ENCODE assay signal across 26 cellular contexts in the genomic region with DNA sequence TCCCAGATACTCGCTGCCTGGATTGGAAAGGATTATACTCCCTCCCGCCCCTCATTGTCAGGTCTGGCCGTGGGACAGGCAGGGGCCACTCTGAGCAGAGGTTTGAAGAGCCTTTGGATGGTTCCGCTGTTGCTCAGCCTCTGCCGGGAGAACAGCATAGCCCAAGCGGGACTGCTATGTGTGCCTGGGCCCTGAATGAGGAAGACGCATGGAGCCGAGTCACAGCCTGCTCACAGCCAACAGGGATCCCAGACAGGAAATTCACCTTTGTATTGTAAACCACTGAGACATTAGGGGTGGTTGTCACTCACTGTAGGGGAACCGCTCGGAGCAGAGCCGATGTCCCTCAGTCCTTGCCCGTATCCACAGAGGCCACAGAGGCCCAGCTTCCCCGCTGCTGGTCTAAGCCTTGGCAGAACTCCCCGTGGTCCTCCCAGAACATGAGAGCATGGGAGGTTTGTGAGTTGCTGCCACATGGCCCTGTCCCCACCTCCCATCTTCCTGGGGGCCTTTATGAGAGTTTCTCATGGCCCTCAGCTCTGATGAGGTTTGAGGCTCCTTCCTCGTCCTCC. TPM values are rescaled to one million over a fixed set of nuclear protein-coding genes. Genes with fewer than 3 reads are reported as not detected.
A peak's percentile ranks its signal among the peaks of the same experiment; 100 is the strongest.
DNase-seq lines count a peak whose midpoint lies in the region; ATAC-seq, FAIRE-seq and TF ChIP-seq lines count a peak whose summit lies in the region.
"Had no signal": no experiment of that assay in that cellular context is flagged by ENCODE, and none has a peak within 500 bp of the region (broad histone marks: within the 10 kb centered on the region; RNA-seq: fewer than 3 reads in every experiment).

No MANE protein-coding gene starts in this region.

- H3K23me2 ChIP-seq in H1 (ENCODE audit: low read depth, low read length), result no peaks in the 10 kb centered on the region

- no peak overlapping the region for H3K23ac ChIP-seq in H1 (ENCODE audit: insufficient read length)

- no peak overlapping the region for H3K14ac ChIP-seq in H1 (ENCODE audit: insufficient read length)

- H3K36me3 Mint-ChIP-seq in CD8-positive, alpha-beta T cell, result no peaks in the 10 kb centered on the region
- no peaks in the 10 kb centered on the region for H3K36me3 Mint-ChIP-seq in neural progenitor cell
- H3K36me3 Mint-ChIP-seq: CD4-positive, alpha-beta memory T cell; IgD-negative memory B cell had no signal

- POLR2A ChIA-PET in CD8-positive, alpha-beta T cell (lab: Charles Lee), result no interaction called here
- POLR2A ChIA-PET in H1 (lab: Charles Lee; ENCODE audit: partially characterized antibody), result interaction anchor here (1.0 to 2.5 kb wide), 3 partner anchors 9 to 12 kb away, joined by 5 to 13 read pairs (median 7); partner anchors contain the start of gene FAM118A
- POLR2A ChIA-PET in RWPE1 (lab: Yijun Ruan, JAX; ENCODE audit: low non-redundant PET), result no interaction called here

- peak overlapping the region; percentile 85 for H2AFZ ChIP-seq in H1 (ENCODE audit: low read length)
- peak overlapping the region; percentile 29 for H2AFZ ChIP-seq in neural progenitor cell (replicated peaks)

- no peak for FAIRE-seq in H1 (lab: Jason Lieb, UNC)
- FAIRE-seq: RCC 7860 had no signal

- H4K20me1 ChIP-seq in H1 (replicated peaks in 1 of 2; ENCODE audit: control insufficient read depth in 1 of 2, insufficient read depth in 2 of 2, low read length in 2 of 2) (no peaks in the 10 kb centered on the region), neural progenitor cell (ENCODE audit: low read depth) (no peaks in the 10 kb centered on the region)

- H3K56ac ChIP-seq in H1 (replicated peaks; ENCODE audit: insufficient read length, low read depth, low read length), result no peak overlapping the region

- H2AK5ac ChIP-seq in H1 (ENCODE audit: low read depth, low read length), result no peak overlapping the region

- H3K27ac ChIP-seq in CD8-positive, alpha-beta T cell (ENCODE audit: low read depth, low read length), result no peak overlapping the region
- H3K27ac ChIP-seq in HUES64 (ENCODE audit: low read depth, low read length) (no peak overlapping the region), H1 (ENCODE audit: low read depth, low read length) (no peak overlapping the region), neural progenitor cell (no peak overlapping the region), RWPE1 (no peak overlapping the region)

- H3K27me3 Mint-ChIP-seq in CD8-positive, alpha-beta T cell (ENCODE audit: low read depth), result no peaks in the 10 kb centered on the region
- peaks cover 7% of the 10 kb centered on the region for H3K27me3 Mint-ChIP-seq in neural progenitor cell (ENCODE audit: insufficient read depth, low read depth)
- H3K27me3 Mint-ChIP-seq: CD4-positive, alpha-beta memory T cell; IgD-negative memory B cell had no signal

- no peak overlapping the region for H4K8ac ChIP-seq in H1 (ENCODE audit: extremely low read depth, insufficient read depth, low read length)

- H3K4ac ChIP-seq in H1 (replicated peaks; ENCODE audit: insufficient read length, low read depth, low read length), result no peak overlapping the region

- no peak for TF ChIP-seq EP300 in H1 (IDR thresholded peaks at IDR 0.05; ENCODE audit: borderline replicate concordance in 1 of 2, low read depth in 2 of 2, low read length in 2 of 2)

- H3K18ac ChIP-seq in H1 (ENCODE audit: extremely low read depth, low read length), result peak overlapping the region; percentile 55

- no peak for TF ChIP-seq CTCF in CD8-positive, alpha-beta T cell (IDR thresholded peaks at IDR 0.05)
- TF ChIP-seq CTCF in H1 (IDR thresholded peaks at IDR 0.05; ENCODE audit: control extremely low read depth in 1 of 3, insufficient read depth in 1 of 3, low read depth in 1 of 3, low read length in 3 of 3), result no peak
- TF ChIP-seq CTCF in neural progenitor cell (IDR thresholded peaks at IDR 0.05), result no peak
- no peak for TF ChIP-seq CTCF in RWPE1 (conservative IDR thresholded peaks at IDR 0.05; ENCODE audit: low read depth)

- H2BK12ac ChIP-seq in H1 (ENCODE audit: low read depth, low read length), result no peak overlapping the region

- intact Hi-C loops in CD8-positive, alpha-beta T cell (cut with DNase I, micrococcal nuclease), result no loop called here

- H3K27me3 ChIP-seq in CD8-positive, alpha-beta T cell (ENCODE audit: insufficient read depth, low read length), result no peaks in the 10 kb centered on the region
- H3K27me3 ChIP-seq in HUES64 (ENCODE audit: insufficient read depth, low read length) (no peaks in the 10 kb centered on the region), H1 (replicated peaks in 1 of 4; ENCODE audit: control insufficient read depth in 3 of 4, extremely low read depth in 1 of 4, insufficient read depth in 3 of 4, low read length in 3 of 4) (no peaks in the 10 kb centered on the region; a peak in 1 of 7 replicates), neural progenitor cell (no peaks in the 10 kb centered on the region)
- H3K27me3 ChIP-seq: MG63 had no signal

- WGBS in HUES64, result 66% methylated on average over 15 of the region's 15 CpGs
- 76% methylated on average over 15 of the region's 15 CpGs; no CpG with 5 or more reads in 1 of the 2 experiments for WGBS in H1 (ENCODE audit: extremely low coverage in 1 of 2, insufficient coverage in 1 of 2, insufficient read length in 1 of 2, insufficient replicate concordance in 2 of 2, low coverage in 1 of 2, low lambda C conversion rate in 2 of 2, missing lambda C conversion rate in 1 of 2), 2 experiments

- CTCF ChIA-PET in CD8-positive, alpha-beta T cell (lab: Charles Lee), result no interaction called here
- CTCF ChIA-PET in H1 (lab: Charles Lee; ENCODE audit: partially characterized antibody), result interaction anchor here (0.6 to 2.4 kb wide), 6 partner anchors 10 to 279 kb away, joined by 3 to 14 read pairs (median 3); partner anchors contain the start of gene FAM118A
- CTCF ChIA-PET in RWPE1 (lab: Yijun Ruan, JAX), result no interaction called here

- no peak for TF ChIP-seq POLR2A in H1 (IDR thresholded peaks at IDR 0.05; ENCODE audit: control extremely low read depth in 1 of 2, low read depth in 2 of 2, low read length in 2 of 2)

- peak overlapping the region; percentile 67 for H3K27ac Mint-ChIP-seq in CD8-positive, alpha-beta T cell
- H3K27ac Mint-ChIP-seq in neural progenitor cell, result no peak overlapping the region
- H3K27ac Mint-ChIP-seq: IgD-negative memory B cell had no signal

- no peak for ATAC-seq in CD8-positive, alpha-beta T cell
- no peak for ATAC-seq in HG02571 (IDR thresholded peaks at IDR 0.05; ENCODE audit: unreplicated experiment)

- no peaks in the 10 kb centered on the region for H3F3A ChIP-seq in neural progenitor cell (ENCODE audit: low read depth)

- H3K4me3 ChIP-seq in CD8-positive, alpha-beta T cell (ENCODE audit: low read depth, low read length), result no peak overlapping the region
- no peak overlapping the region for H3K4me3 ChIP-seq in HUES64 (ENCODE audit: low read length)
- H3K4me3 ChIP-seq in H1 (ENCODE audit: extremely low read depth in 1 of 4, insufficient read depth in 2 of 4, low read depth in 3 of 4, low read length in 4 of 4), result no peak overlapping the region
- H3K4me3 ChIP-seq in neural progenitor cell, result no peak overlapping the region
- H3K4me3 ChIP-seq: MG63 had no signal

- no peaks in the 10 kb centered on the region for H3K9me3 Mint-ChIP-seq in CD8-positive, alpha-beta T cell
- no peaks in the 10 kb centered on the region for H3K9me3 Mint-ChIP-seq in neural progenitor cell
- H3K9me3 Mint-ChIP-seq: CD4-positive, alpha-beta memory T cell; IgD-negative memory B cell had no signal

- H2BK15ac ChIP-seq in H1 (ENCODE audit: low read length), result no peak overlapping the region

- H3K9me3 ChIP-seq in CD8-positive, alpha-beta T cell (ENCODE audit: low read length), result no peaks in the 10 kb centered on the region
- H3K9me3 ChIP-seq in HUES64 (ENCODE audit: insufficient read depth, low read depth, low read length), result no peaks in the 10 kb centered on the region
- no peaks in the 10 kb centered on the region for H3K9me3 ChIP-seq in H1 (ENCODE audit: insufficient read depth in 2 of 2, low read depth in 1 of 2, low read length in 1 of 2)
- H3K9me3 ChIP-seq in neural progenitor cell (ENCODE audit: low read depth), result no peaks in the 10 kb centered on the region
- H3K9me3 ChIP-seq: MG63, SK-N-SH had no signal

- peaks cover 25% of the 10 kb centered on the region for H3K4me1 Mint-ChIP-seq in CD8-positive, alpha-beta T cell (ENCODE audit: low read depth)
- H3K4me1 Mint-ChIP-seq in neural progenitor cell, result peaks cover 10% of the 10 kb centered on the region

- no peaks in the 10 kb centered on the region for H3K79me1 ChIP-seq in H1 (ENCODE audit: low read depth, low read length)

- peaks cover 20% of the 10 kb centered on the region for H3K4me1 ChIP-seq in CD8-positive, alpha-beta T cell (ENCODE audit: insufficient read depth, low read length)
- peaks cover 11% of the 10 kb centered on the region; the same call in 1 of the 2 replicates for H3K4me1 ChIP-seq in HUES64 (ENCODE audit: insufficient read depth, low read length)
- peaks cover 0 to 10% (median 2%) of the 10 kb centered on the region in 4 experiments; a peak in 2 of 7 replicates for H3K4me1 ChIP-seq in H1 (replicated peaks in 1 of 4; ENCODE audit: control insufficient read depth in 3 of 4, insufficient read depth in 4 of 4, low read length in 3 of 4)
- peaks cover 7% of the 10 kb centered on the region for H3K4me1 ChIP-seq in neural progenitor cell

- H4K91ac ChIP-seq in H1 (replicated peaks; ENCODE audit: insufficient read length, low read length), result no peak overlapping the region

- no peaks in the 10 kb centered on the region for H3K36me3 ChIP-seq in CD8-positive, alpha-beta T cell (ENCODE audit: insufficient read depth, low read length)
- no peaks in the 10 kb centered on the region for H3K36me3 ChIP-seq in HUES64 (ENCODE audit: insufficient read depth, low read length)
- no peaks in the 10 kb centered on the region for H3K36me3 ChIP-seq in H1 (ENCODE audit: control insufficient read depth in 2 of 4, insufficient read depth in 4 of 4, low read length in 3 of 4)
- H3K36me3 ChIP-seq in neural progenitor cell, result no peaks in the 10 kb centered on the region
- H3K36me3 ChIP-seq: MG63 had no signal

- H3K4me2 ChIP-seq in H1 (ENCODE audit: insufficient read depth in 1 of 2, low read depth in 2 of 2, low read length in 2 of 2) (no peak overlapping the region), neural progenitor cell (no peak overlapping the region)
- H3K4me2 ChIP-seq: SK-N-SH had no signal

- H3K79me2 ChIP-seq in H1 (ENCODE audit: control insufficient read depth in 1 of 2, insufficient read depth in 2 of 2, low read length in 2 of 2) (no peaks in the 10 kb centered on the region), neural progenitor cell (ENCODE audit: low read depth) (no peaks in the 10 kb centered on the region)

- peak overlapping the region; percentile 71; the same call in 1 of the 2 replicates for H2BK5ac ChIP-seq in H1 (ENCODE audit: low read depth, low read length)

- no peak overlapping the region for H2BK20ac ChIP-seq in H1 (ENCODE audit: low read length)

- no peak for DNase-seq in CD8-positive, alpha-beta T cell
- DNase-seq in H1 (ENCODE audit: low read depth in 1 of 2, low spot score in 2 of 2) (no peak), neural progenitor cell (ENCODE audit: low spot score) (no peak), RWPE1 (ENCODE audit: low spot score) (no peak), AML-193 (lab: John Stamatoyannopoulos, UW) (no peak), NCI-H82 (lab: John Stamatoyannopoulos, UW) (no peak)
- DNase-seq: Calu3; CD4-positive, alpha-beta memory T cell; GF-D8; GOT3; Kasumi-1; MG63; NCI-H1048; NCI-H1436 treated with DMSO at 0.1 percent for 48 hours; NCI-H2029; NCI-H2171; NCI-H446; NCI-H69; NK-92 treated with Interleukin-12 subunit alpha and Interleukin-12 subunit beta, amount 100 ng/mL, for 24 hours; SHP77; SK-N-SH had no signal

- no peak overlapping the region for H3K4me3 Mint-ChIP-seq in CD8-positive, alpha-beta T cell
- no peak overlapping the region for H3K4me3 Mint-ChIP-seq in neural progenitor cell
- H3K4me3 Mint-ChIP-seq: CD4-positive, alpha-beta memory T cell had no signal

- no peak overlapping the region for H2BK120ac ChIP-seq in H1 (replicated peaks; ENCODE audit: low read depth, low read length)

- TF ChIP-seq RAD21 in H1 (IDR thresholded peaks at IDR 0.05 in 1 of 2, conservative IDR thresholded peaks at IDR 0.05 in 1 of 2; ENCODE audit: low read depth in 2 of 2, low read length in 2 of 2), result no peak

- H4K5ac ChIP-seq in H1 (ENCODE audit: insufficient read length, low read depth, low read length), result no peak overlapping the region

- H3K9ac ChIP-seq in HUES64 (ENCODE audit: low read depth, low read length) (0 out of 2 replicates have a peak overlapping the region, but pooled peaks have one; percentile 3), H1 (replicated peaks in 1 of 4; ENCODE audit: extremely low read depth in 1 of 4, low read depth in 3 of 4, low read length in 3 of 4) (no peak overlapping the region), neural progenitor cell (no peak overlapping the region)
- H3K9ac ChIP-seq: SK-N-SH had no signal

RNA-seq across cellular contexts. Expression of gene FAM118A, which starts 10.7 kb away (rescaled TPM):
- 100 to 1,000 TPM; 194 to 196 TPM for total RNA-seq in CD8-positive, alpha-beta T cell
- polyA plus RNA-seq in HUES64 (2013, experiment 1 of 2), result 11.1 TPM
- 12.7 TPM for polyA plus RNA-seq in HUES64 (2013, experiment 2 of 2)
- 18.6 and 21.1 TPM in 2 replicates for total RNA-seq in H1 (2021; fragmentation: NEBNext Ultra II Directional; extraction: Animal tissue kit (Norgen Biotek cat#: 25700))
- 8.5 and 13.9 TPM in 2 replicates for polyA plus RNA-seq in H1 (2011; rRNA removed)
- polyA plus RNA-seq in H1 (2011; cell fraction: cytosol; rRNA removed), result 17.4 TPM
- 24.8 TPM for polyA plus RNA-seq in H1 (2011; cell fraction: nucleus; rRNA removed)
- 16.7 to 22.0 TPM (median 17.2 TPM) in 4 replicates for polyA plus RNA-seq in H1 (2012, experiment 1 of 2)
- polyA plus RNA-seq in H1 (2012, experiment 2 of 2), result 3.2 TPM
- polyA plus RNA-seq in H1 (2013, experiment 1 of 2), result 11.9 TPM
- 10.8 TPM for polyA plus RNA-seq in H1 (2013, experiment 2 of 2)
- polyA minus RNA-seq in H1 (2011; rRNA and poly(A)+ RNA removed), result 13.2 and 19.9 TPM in 2 replicates
- 13.9 TPM for polyA minus RNA-seq in H1 (2011; cell fraction: cytosol; rRNA and poly(A)+ RNA removed)
- 16.4 TPM for polyA minus RNA-seq in H1 (2011; cell fraction: nucleus; rRNA and poly(A)+ RNA removed)
- 62.8 and 75.1 TPM in 2 replicates for total RNA-seq in neural progenitor cell (ENCODE audit: low replicate concordance)

RNA-seq across cellular contexts. Expression of gene UPK3A, which starts 14.3 kb away (rescaled TPM):
- total RNA-seq in CD8-positive, alpha-beta T cell, result not detected
- polyA plus RNA-seq in HUES64 (2013, experiment 1 of 2), result not detected
- not detected for polyA plus RNA-seq in HUES64 (2013, experiment 2 of 2)
- 0.35 TPM in 1 of 2 replicates, not detected in the other for total RNA-seq in H1 (2021; fragmentation: NEBNext Ultra II Directional; extraction: Animal tissue kit (Norgen Biotek cat#: 25700))
- polyA plus RNA-seq in H1 (2011; rRNA removed), result 1.7 and 2.4 TPM in 2 replicates
- polyA plus RNA-seq in H1 (2011; cell fraction: cytosol; rRNA removed), result 0.62 TPM
- polyA plus RNA-seq in H1 (2011; cell fraction: nucleus; rRNA removed), result 1.3 TPM
- 0.42 to 1.5 TPM (median 0.70 TPM) in 3 of 4 replicates, not detected in the other for polyA plus RNA-seq in H1 (2012, experiment 1 of 2)
- 0.41 TPM for polyA plus RNA-seq in H1 (2012, experiment 2 of 2)
- polyA plus RNA-seq in H1 (2013, experiment 1 of 2), result 0.39 TPM
- 0.18 TPM for polyA plus RNA-seq in H1 (2013, experiment 2 of 2)
- polyA minus RNA-seq in H1 (2011; rRNA and poly(A)+ RNA removed), result 0.39 and 0.54 TPM in 2 replicates
- not detected for polyA minus RNA-seq in H1 (2011; cell fraction: cytosol; rRNA and poly(A)+ RNA removed)
- polyA minus RNA-seq in H1 (2011; cell fraction: nucleus; rRNA and poly(A)+ RNA removed), result 0.80 TPM
- total RNA-seq in neural progenitor cell (ENCODE audit: low replicate concordance), result 0.50 TPM in 1 of 2 replicates, not detected in the other
- total RNA-seq: Calu3; CD4-positive, alpha-beta memory T cell; OCI-LY7 had no signal
- polyA plus RNA-seq: CD4-positive, alpha-beta memory T cell; SK-N-SH had no signal

RNA-seq across cellular contexts. Expression of gene KIAA0930, which starts 58.3 kb away (rescaled TPM):
- 10 to 100 TPM in 1 of 2 experiments, 1 to 10 TPM in 1; 6.6 to 11.7 TPM for total RNA-seq in CD8-positive, alpha-beta T cell
- polyA plus RNA-seq in HUES64 (2013, experiment 1 of 2), result 25.7 TPM
- 34.5 TPM for polyA plus RNA-seq in HUES64 (2013, experiment 2 of 2)
- total RNA-seq in H1 (2021; fragmentation: NEBNext Ultra II Directional; extraction: Animal tissue kit (Norgen Biotek cat#: 25700)), result 61.9 and 65.3 TPM in 2 replicates
- polyA plus RNA-seq in H1 (2011; rRNA removed), result 66.1 and 95.4 TPM in 2 replicates
- 66.9 TPM for polyA plus RNA-seq in H1 (2011; cell fraction: cytosol; rRNA removed)
- polyA plus RNA-seq in H1 (2011; cell fraction: nucleus; rRNA removed), result 77.9 TPM
- polyA plus RNA-seq in H1 (2012, experiment 1 of 2), result 37.4 to 53.7 TPM (median 45.5 TPM) in 4 replicates
- 32.4 TPM for polyA plus RNA-seq in H1 (2012, experiment 2 of 2)
- polyA plus RNA-seq in H1 (2013, experiment 1 of 2), result 50.5 TPM
- 53.3 TPM for polyA plus RNA-seq in H1 (2013, experiment 2 of 2)
- 25.2 and 28.4 TPM in 2 replicates for polyA minus RNA-seq in H1 (2011; rRNA and poly(A)+ RNA removed)
- 27.8 TPM for polyA minus RNA-seq in H1 (2011; cell fraction: cytosol; rRNA and poly(A)+ RNA removed)
- 14.2 TPM for polyA minus RNA-seq in H1 (2011; cell fraction: nucleus; rRNA and poly(A)+ RNA removed)
- total RNA-seq in neural progenitor cell (ENCODE audit: low replicate concordance), result 15.0 and 36.7 TPM in 2 replicates
